Comparison of ENCODE assay signal across 24 cellular contexts in the genomic region with DNA sequence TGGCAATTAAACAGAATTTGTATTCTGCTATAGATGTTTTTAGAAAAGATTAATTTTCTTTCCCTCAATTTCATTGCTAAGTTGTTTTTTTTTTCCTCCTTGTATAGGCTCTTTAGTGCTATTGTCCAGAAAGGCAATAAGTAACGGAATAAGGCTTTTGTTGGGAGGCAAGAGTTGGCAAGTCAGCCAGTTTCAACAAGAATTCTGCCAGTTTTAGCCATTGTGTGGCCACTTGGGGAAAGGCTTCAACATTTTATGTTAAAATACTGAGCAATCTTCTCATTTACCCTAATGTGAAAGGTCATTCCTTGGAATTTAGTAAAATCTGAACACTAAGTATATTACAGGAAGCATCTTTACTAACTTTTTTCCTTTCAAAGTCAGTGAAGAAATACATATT.
"Had no signal": no experiment of that assay in that cellular context is flagged by ENCODE, and none has a peak within 500 bp of the region (broad histone marks: within the 10 kb centered on the region; RNA-seq: fewer than 3 reads in every experiment).

No MANE protein-coding gene starts in this region.

- H3K4me3 ChIP-seq: lung, tibial nerve had no signal

- H3K36me3 ChIP-seq: brain microvascular endothelial cell, tibial nerve had no signal

- DNase-seq: activated CD4-positive, alpha-beta T cell treated with anti-CD3 and anti-CD28 coated beads, Interleukin-2, amount 10 ng/mL, durations not matched to agents 7 days and 5 days; activated CD8-positive, alpha-beta memory T cell treated with anti-CD3 and anti-CD28 coated beads, Interleukin-2, amount 50 U/mL, for 4 hours; activated CD8-positive, alpha-beta T cell treated with anti-CD3 and anti-CD28 coated beads, Interleukin-2, amount 10 ng/mL, durations not matched to agents 7 days and 5 days; activated effector memory CD4-positive, alpha-beta T cell treated with Interleukin-2 at 50 U/mL for 16 hours; activated naive CD4-positive, alpha-beta T cell treated with anti-CD3 and anti-CD28 coated beads, Interleukin-2, amount 10 ng/mL, durations not matched to agents 7 days and 5 days; activated naive CD8-positive, alpha-beta T cell treated with anti-CD3 and anti-CD28 coated beads, Interleukin-2, amount 50 U/mL, for 24 hours; activated T-cell treated with anti-CD3 and anti-CD28 coated beads, Interleukin-2, amount 50 U/mL, for 48 hours; brain microvascular endothelial cell; cortex of kidney; effector CD4-positive, alpha-beta T cell; foreskin fibroblast; glutamatergic neuron; hippocampal formation; islet precursor cell; left colon; nephron progenitor cell; stimulated activated naive B cell treated with anti-CD40 and anti-IgM and Interleukin-4, amounts not matched to agents 10 μg/mL and 1 μg/mL and 100 μg/mL, for 72 hours; T-helper 1 cell; T-helper 9 cell had no signal

- H3K27ac ChIP-seq: brain microvascular endothelial cell had no signal

- H3K27me3 ChIP-seq: brain microvascular endothelial cell, tibial nerve had no signal

- ATAC-seq: activated CD4-positive, CD25-positive, alpha-beta regulatory T cell treated with anti-CD3 and anti-CD28 coated beads, Interleukin-2, amount 50 U/mL, for 24 hours; activated CD8-positive, alpha-beta T cell treated with anti-CD3 and anti-CD28 coated beads, Interleukin-2, amount 10 ng/mL, durations not matched to agents 7 days and 5 days; activated naive CD8-positive, alpha-beta T cell treated with anti-CD3 and anti-CD28 coated beads, Interleukin-2, amount 50 U/mL, for 24 hours; esophagus mucosa; left colon; stimulated activated naive B cell treated with anti-CD40 and anti-IgM and Interleukin-4, amounts not matched to agents 10 μg/mL and 1 μg/mL and 100 μg/mL, for 72 hours had no signal

- H3K9me3 ChIP-seq: tibial nerve had no signal

- FAIRE-seq: urothelium cell line had no signal
